Comparison of ENCODE assay signal across 9 cellular contexts in the genomic region with DNA sequence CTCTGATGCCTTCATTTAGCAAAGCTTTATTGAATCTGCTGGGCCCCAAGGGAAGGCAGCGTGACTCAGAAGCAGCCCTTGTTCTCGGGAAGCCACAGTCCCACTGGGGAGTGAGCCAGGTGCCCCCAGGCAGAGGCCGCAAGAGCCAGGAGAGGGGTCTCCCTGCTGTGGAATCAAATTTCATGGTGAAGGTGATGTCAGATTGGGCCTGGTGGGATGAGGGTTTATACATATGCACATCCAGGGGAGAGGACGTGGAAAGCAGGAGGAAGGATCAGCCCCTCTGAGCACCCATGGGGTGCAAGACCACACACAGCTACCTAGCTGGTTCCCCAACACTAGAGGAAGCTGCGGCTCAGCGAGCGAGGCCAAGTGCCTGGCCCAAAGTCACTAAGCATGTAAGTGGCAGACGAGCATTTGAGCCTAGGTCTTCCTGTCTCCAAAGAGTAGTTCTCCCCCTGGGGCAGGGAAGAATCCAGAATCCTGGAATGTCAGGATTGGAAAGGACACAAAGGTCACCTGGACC. TPM values are rescaled to one million over a fixed set of nuclear protein-coding genes. Genes with fewer than 3 reads are reported as not detected.
DNase-seq lines count a peak whose midpoint lies in the region; ATAC-seq, FAIRE-seq and TF ChIP-seq lines count a peak whose summit lies in the region.
"Had no signal": no experiment of that assay in that cellular context is flagged by ENCODE, and none has a peak within 500 bp of the region (broad histone marks: within the 10 kb centered on the region; RNA-seq: fewer than 3 reads in every experiment).

No MANE protein-coding gene starts in this region.

- TF ChIP-seq RAD21 in GM12878 (IDR thresholded peaks at IDR 0.05; ENCODE audit: insufficient read depth, low read depth, low read length) = no peak

- in situ Hi-C loops in GM12878 (cut with MboI) = no loop called here

- no peak overlapping the region for H3K4me3 ChIP-seq in GM12878

- H3K27ac Mint-ChIP-seq in IgD-negative memory B cell = peak overlapping the region in 2 of 3 donors; percentile 70 to 89
- no peak overlapping the region for H3K27ac Mint-ChIP-seq in nephron progenitor cell

- DNase-seq in EL = peak; percentile 81
- DNase-seq in GM12878 (ENCODE audit: low read depth, low spot score) = peak; percentile 25
- DNase-seq in nephron progenitor cell = peak; percentile 46
- DNase-seq in cortex of kidney (lab: John Stamatoyannopoulos, UW) = no peak
- no peak for DNase-seq in NCI-H1417 (lab: John Stamatoyannopoulos, UW)
- no peak for DNase-seq in stimulated activated CD4-positive, alpha-beta T cell treated with anti-CD3 and anti-CD28 coated beads, Interleukin-4, amount 100 ng/mL, for 1 hour

- no peak for FAIRE-seq in GM12878 (lab: Jason Lieb, UNC)
- FAIRE-seq: colon had no signal

- RAD21 ChIA-PET in GM12878 (lab: Charles Lee; ENCODE audit: unreplicated experiment) = interaction anchor here (0.8 to 1.3 kb wide), 2 partner anchors 12 to 19 kb away, joined by 3 to 7 read pairs; no protein-coding TSS in a partner anchor

- no peaks in the 10 kb centered on the region for H3K79me2 ChIP-seq in GM12878 (ENCODE audit: control insufficient read depth, insufficient read depth, low read length)

- no peaks in the 10 kb centered on the region for H3K9me3 ChIP-seq in GM12878 (replicated peaks; ENCODE audit: control insufficient read depth, insufficient read depth, low read length)

- no peak for TF ChIP-seq POLR2A in GM12878 (IDR thresholded peaks at IDR 0.05; ENCODE audit: low read depth, low read length)

- H3K27me3 ChIP-seq in GM12878 (replicated peaks in 1 of 2; ENCODE audit: control insufficient read depth in 2 of 2, insufficient read depth in 2 of 2, low read length in 1 of 2) = peaks cover 0 to 1% of the 10 kb centered on the region in 2 experiments; a peak in 1 of 4 replicates

- 14% methylated on average over 8 of the region's 8 CpGs for WGBS in GM12878 (ENCODE audit: insufficient coverage, insufficient replicate concordance, low lambda C conversion rate, missing lambda C conversion rate)

- H3K36me3 ChIP-seq in GM12878 (ENCODE audit: control insufficient read depth in 2 of 2, insufficient read depth in 2 of 2, low read length in 1 of 2) = no peaks in the 10 kb centered on the region

- SMC1A ChIA-PET in GM12878 (lab: Charles Lee; ENCODE audit: uncharacterized antibody, unreplicated experiment) = interaction anchor here (1.0 to 1.6 kb wide), 5 partner anchors 9 to 177 kb away, joined by 3 to 4 read pairs (median 3); no protein-coding TSS in a partner anchor

- H3K36me3 Mint-ChIP-seq in IgD-negative memory B cell = no peaks in the 10 kb centered on the region
- no peaks in the 10 kb centered on the region for H3K36me3 Mint-ChIP-seq in nephron progenitor cell (ENCODE audit: low read depth)

- peak; percentile 76 for ATAC-seq in GM12878
- ATAC-seq in HG02623 (IDR thresholded peaks at IDR 0.05; ENCODE audit: unreplicated experiment) = no peak

- H3K27ac ChIP-seq in GM12878 (ENCODE audit: control insufficient read depth, insufficient read depth) = no peak overlapping the region

- CTCF ChIA-PET in GM12878 (lab: Yijun Ruan, JAX) = interaction anchor here (1.1 to 4.3 kb wide), 9 partner anchors 8 to 180 kb away, joined by 3 to 20 read pairs (median 4); no protein-coding TSS in a partner anchor

- H3K27me3 Mint-ChIP-seq in IgD-negative memory B cell (peaks cover 7% of the 10 kb centered on the region), nephron progenitor cell (ENCODE audit: low read depth, poor library complexity) (peaks cover 4% of the 10 kb centered on the region)

- H4K20me1 ChIP-seq in GM12878 (ENCODE audit: control insufficient read depth, insufficient read depth) = no peaks in the 10 kb centered on the region

- H3K4me2 ChIP-seq in GM12878 (ENCODE audit: control insufficient read depth, insufficient read depth) = no peak overlapping the region

- H3K4me1 Mint-ChIP-seq in IgD-negative memory B cell = peaks cover 16 to 27% (median 20%) of the 10 kb centered on the region in 3 donors
- peaks cover 46% of the 10 kb centered on the region for H3K4me1 Mint-ChIP-seq in nephron progenitor cell

- POLR2A ChIA-PET in GM12878 (lab: Charles Lee) = interaction anchor here (0.6 kb wide), 1 partner anchor 100 kb away, joined by 3 read pairs; no protein-coding TSS in a partner anchor

- H3K4me1 ChIP-seq in GM12878 (ENCODE audit: control insufficient read depth, insufficient read depth, low read length) = peaks cover 7% of the 10 kb centered on the region

- intact Hi-C loops in GM12878 (cut with micrococcal nuclease; ENCODE audit: unreplicated experiment) = no loop called here

- no peak overlapping the region for H2AFZ ChIP-seq in GM12878 (ENCODE audit: control insufficient read depth, low read depth, low read length)

- H3K9me3 Mint-ChIP-seq in IgD-negative memory B cell (no peaks in the 10 kb centered on the region), nephron progenitor cell (no peaks in the 10 kb centered on the region)

- H3K4me3 Mint-ChIP-seq in IgD-negative memory B cell (peak overlapping the region; percentile 49 to 92 (median 80)), nephron progenitor cell (peak overlapping the region; percentile 84)

- no peak for TF ChIP-seq EP300 in GM12878 (IDR thresholded peaks at IDR 0.05; ENCODE audit: borderline replicate concordance in 1 of 2, control insufficient read depth in 1 of 2, low read depth in 2 of 2, low read length in 2 of 2)

- no peak; a peak in 1 of 6 replicates for TF ChIP-seq CTCF in GM12878 (IDR thresholded peaks at IDR 0.05 in 2 of 3, conservative IDR thresholded peaks at IDR 0.05 in 1 of 3; ENCODE audit: control insufficient read depth in 2 of 3, extremely low read depth in 1 of 3, insufficient read depth in 1 of 3, low read depth in 3 of 3, low read length in 3 of 3)
- TF ChIP-seq CTCF in nephron progenitor cell (IDR thresholded peaks at IDR 0.05) = no peak

- H3K9ac ChIP-seq in GM12878 (ENCODE audit: control insufficient read depth, insufficient read depth, low read length) = no peak overlapping the region

- no TSS peak for BruUV-seq in GM12878 (replicated peaks; lab: Mats Ljungman, UMichigan)

RNA-seq across cellular contexts. Expression of a gene that starts 2.0 kb away (rescaled TPM):
- polyA plus RNA-seq in IgD-negative memory B cell = 9.1 TPM
- total RNA-seq in GM12878 (2013; cell fraction: nucleolus; rRNA removed) = 13.0 and 13.2 TPM in 2 replicates
- total RNA-seq in GM12878 (2014; rRNA removed) = 2.8 and 4.7 TPM in 2 replicates
- 2.0 and 2.5 TPM in 2 replicates for total RNA-seq in GM12878 (2014; rRNA removed; fragmentation: Illumina TruSeq; extraction: Trizol)
- 6.6 and 6.7 TPM in 2 replicates for total RNA-seq in GM12878 (2021)
- polyA plus RNA-seq in GM12878 (2011; ENCODE audit: low read depth) = 1.1 TPM
- 0.33 and 0.87 TPM in 2 replicates for polyA plus RNA-seq in GM12878 (2011; rRNA removed)
- polyA plus RNA-seq in GM12878 (2011; cell fraction: cytosol; rRNA removed) = 1.1 and 2.2 TPM in 2 replicates
- polyA plus RNA-seq in GM12878 (2011; cell fraction: nucleus; rRNA removed) = 1.8 and 3.1 TPM in 2 replicates
- 1.4 and 2.9 TPM in 2 replicates for polyA plus RNA-seq in GM12878 (2012)
- polyA plus RNA-seq in GM12878 (2014; fragmentation: Illumina TruSeq; extraction: Trizol) = 0.84 and 2.4 TPM in 2 replicates
- 1 to 10 TPM; 1.4 to 1.7 TPM for polyA plus RNA-seq in GM12878 (2014; fragmentation: Nextera tagmentation; extraction: Ambion mirVana)
- 8.3 and 9.2 TPM in 2 replicates for polyA plus RNA-seq in GM12878 (2014; rRNA removed)
- 1 to 10 TPM; 5.7 to 6.2 TPM for polyA plus RNA-seq in GM12878 (2016; fragmentation: Nextera tagmentation; extraction: Ambion mirVana)
- 0.52 and 1.8 TPM in 2 replicates for polyA minus RNA-seq in GM12878 (2011; rRNA and poly(A)+ RNA removed)
- not detected in 2 replicates for polyA minus RNA-seq in GM12878 (2011; cell fraction: cytosol; rRNA and poly(A)+ RNA removed)
- polyA minus RNA-seq in GM12878 (2011; cell fraction: nucleus; rRNA and poly(A)+ RNA removed) = 0.19 and 0.97 TPM in 2 replicates

RNA-seq across cellular contexts. Expression of a gene that starts 32.3 kb away (rescaled TPM):
- polyA plus RNA-seq in IgD-negative memory B cell = 4,030 TPM
- total RNA-seq in GM12878 (2013; cell fraction: nucleolus; rRNA removed) = 617 and 660 TPM in 2 replicates
- total RNA-seq in GM12878 (2014; rRNA removed) = 3,609 and 4,063 TPM in 2 replicates
- total RNA-seq in GM12878 (2014; rRNA removed; fragmentation: Illumina TruSeq; extraction: Trizol) = 4,008 and 4,055 TPM in 2 replicates
- total RNA-seq in GM12878 (2021) = 3,311 and 3,339 TPM in 2 replicates
- 2,680 TPM for polyA plus RNA-seq in GM12878 (2011; ENCODE audit: low read depth)
- polyA plus RNA-seq in GM12878 (2011; rRNA removed) = 2,932 and 3,630 TPM in 2 replicates
- polyA plus RNA-seq in GM12878 (2011; cell fraction: cytosol; rRNA removed) = 4,949 and 6,264 TPM in 2 replicates
- 2,731 and 2,827 TPM in 2 replicates for polyA plus RNA-seq in GM12878 (2011; cell fraction: nucleus; rRNA removed)
- 5,254 and 5,686 TPM in 2 replicates for polyA plus RNA-seq in GM12878 (2012)
- 2,337 and 3,976 TPM in 2 replicates for polyA plus RNA-seq in GM12878 (2014; fragmentation: Illumina TruSeq; extraction: Trizol)
- 1,000 to 10,000 TPM; 4,597 to 6,791 TPM for polyA plus RNA-seq in GM12878 (2014; fragmentation: Nextera tagmentation; extraction: Ambion mirVana)
- 4,251 and 4,350 TPM in 2 replicates for polyA plus RNA-seq in GM12878 (2014; rRNA removed)
- polyA plus RNA-seq in GM12878 (2016; fragmentation: Nextera tagmentation; extraction: Ambion mirVana) = 1,000 to 10,000 TPM; 1,534 to 1,710 TPM
- polyA minus RNA-seq in GM12878 (2011; rRNA and poly(A)+ RNA removed) = 2,132 and 3,515 TPM in 2 replicates
- 930 and 947 TPM in 2 replicates for polyA minus RNA-seq in GM12878 (2011; cell fraction: cytosol; rRNA and poly(A)+ RNA removed)
- polyA minus RNA-seq in GM12878 (2011; cell fraction: nucleus; rRNA and poly(A)+ RNA removed) = 567 and 823 TPM in 2 replicates

RNA-seq across cellular contexts. Expression of a gene that starts 47.8 kb away (rescaled TPM):
- polyA plus RNA-seq in IgD-negative memory B cell (2.7 TPM), GM12878 (2011; rRNA removed) (7.0 and 14.8 TPM in 2 replicates), GM12878 (2014; fragmentation: Illumina TruSeq; extraction: Trizol) (3.9 and 8.1 TPM in 2 replicates), GM12878 (2014; fragmentation: Nextera tagmentation; extraction: Ambion mirVana) (under 1 TPM; 0.40 to 0.57 TPM), GM12878 (2014; rRNA removed) (14.4 and 16.2 TPM in 2 replicates), GM12878 (2016; fragmentation: Nextera tagmentation; extraction: Ambion mirVana) (10 to 100 TPM; 13.9 to 14.5 TPM)
- 20.8 and 24.4 TPM in 2 replicates for total RNA-seq in GM12878 (2013; cell fraction: nucleolus; rRNA removed)
- total RNA-seq in GM12878 (2014; rRNA removed) (9.0 and 10.6 TPM in 2 replicates), GM12878 (2014; rRNA removed; fragmentation: Illumina TruSeq; extraction: Trizol) (8.1 and 8.9 TPM in 2 replicates), GM12878 (2021) (17.3 and 23.4 TPM in 2 replicates)
- polyA plus RNA-seq in GM12878 (2011; ENCODE audit: low read depth) = 6.0 TPM
- 20.3 and 27.2 TPM in 2 replicates for polyA plus RNA-seq in GM12878 (2011; cell fraction: cytosol; rRNA removed)
- 33.3 and 57.0 TPM in 2 replicates for polyA plus RNA-seq in GM12878 (2011; cell fraction: nucleus; rRNA removed)
- 10.2 and 10.9 TPM in 2 replicates for polyA plus RNA-seq in GM12878 (2012)
- polyA minus RNA-seq in GM12878 (2011; rRNA and poly(A)+ RNA removed) = 17.3 and 21.1 TPM in 2 replicates
- polyA minus RNA-seq in GM12878 (2011; cell fraction: cytosol; rRNA and poly(A)+ RNA removed) = 12.0 and 12.8 TPM in 2 replicates
- polyA minus RNA-seq in GM12878 (2011; cell fraction: nucleus; rRNA and poly(A)+ RNA removed) = 9.1 and 9.9 TPM in 2 replicates

Comparison
In these comparisons a context has a peak if more than half of its experiments do, and no peak if none do; other contexts are left out.
1. DNase-seq: peak in EL (single experiment), GM12878 (single experiment) and nephron progenitor cell (single experiment); none in cortex of kidney (single experiment), NCI-H1417 (0 of 3) and stimulated activated CD4-positive, alpha-beta T cell treated with anti-CD3 and anti-CD28 coated beads, Interleukin-4, amount 100 ng/mL, for 1 hour (single experiment).